In genomic region chr13:99845136-99845874, GRCh38 we compare ENCODE assay signal across 32 cellular contexts.
"Had no signal": no experiment of that assay in that cellular context is flagged by ENCODE, and none has a peak within 500 bp of the region (broad histone marks: within the 10 kb centered on the region; RNA-seq: fewer than 3 reads in every experiment).

No MANE protein-coding gene starts in this region.

- H3K9me3 Mint-ChIP-seq: activated naive CD4-positive, alpha-beta T cell treated with anti-CD3 and anti-CD28 coated beads, Interleukin-2, amount 50 U/mL, for 72 hours; activated T-cell treated with anti-CD3 and anti-CD28 coated beads, Interleukin-2, amount 50 U/mL, for 72 hours; central memory CD8-positive, alpha-beta T cell; naive B cell had no signal

- H3K4me1 ChIP-seq: colonic mucosa, esophagus squamous epithelium, stomach, thyroid gland, upper lobe of left lung, vagina had no signal

- H3K36me3 Mint-ChIP-seq: activated naive CD4-positive, alpha-beta T cell treated with anti-CD3 and anti-CD28 coated beads, Interleukin-2, amount 50 U/mL, for 72 hours; mesothelial cell of epicardium; naive B cell had no signal

- H3K36me3 ChIP-seq: colonic mucosa, esophagus squamous epithelium, stomach, thyroid gland, upper lobe of left lung, vagina had no signal

- H3K27me3 ChIP-seq: colonic mucosa, esophagus squamous epithelium, stomach, thyroid gland, upper lobe of left lung, vagina had no signal

- H3K4me1 Mint-ChIP-seq: activated CD4-positive, alpha-beta T cell treated with anti-CD3 and anti-CD28 coated beads for 36 hours; central memory CD8-positive, alpha-beta T cell; mesothelial cell of epicardium; naive B cell; stimulated activated naive B cell treated with anti-CD40 and anti-IgM and Interleukin-4, amounts not matched to agents 10 μg/mL and 1 μg/mL and 100 μg/mL, for 72 hours had no signal

- H3K9me3 ChIP-seq: colonic mucosa, esophagus squamous epithelium, stomach, thyroid gland, upper lobe of left lung, vagina had no signal

- H3K27me3 Mint-ChIP-seq: activated CD4-positive, alpha-beta T cell treated with anti-CD3 and anti-CD28 coated beads for 36 hours; central memory CD8-positive, alpha-beta T cell; naive B cell; stimulated activated naive B cell treated with anti-CD40 and anti-IgM and Interleukin-4, amounts not matched to agents 10 μg/mL and 1 μg/mL and 100 μg/mL, for 72 hours; T-helper 17 cell had no signal

- H3K27ac ChIP-seq: colonic mucosa, epithelial cell of prostate, esophagus squamous epithelium, hepatocyte, stomach, thyroid gland, upper lobe of left lung, vagina had no signal

- H3K27ac Mint-ChIP-seq: activated CD4-positive, alpha-beta T cell treated with anti-CD3 and anti-CD28 coated beads for 36 hours; activated T-cell treated with anti-CD3 and anti-CD28 coated beads, Interleukin-2, amount 50 U/mL, for 72 hours; mesothelial cell of epicardium; stimulated activated naive B cell treated with anti-CD40 and anti-IgM and Interleukin-4, amounts not matched to agents 10 μg/mL and 1 μg/mL and 100 μg/mL, for 72 hours; T-helper 17 cell had no signal

- H3K4me3 ChIP-seq: colonic mucosa, esophagus squamous epithelium, hepatocyte, stomach, thyroid gland, upper lobe of left lung, vagina had no signal

- H3K4me3 Mint-ChIP-seq: activated CD4-positive, alpha-beta T cell treated with anti-CD3 and anti-CD28 coated beads for 36 hours; activated T-cell treated with anti-CD3 and anti-CD28 coated beads, Interleukin-2, amount 50 U/mL, for 72 hours; central memory CD8-positive, alpha-beta T cell; mesothelial cell of epicardium; naive B cell; nephron progenitor cell; stimulated activated naive B cell treated with anti-CD40 and anti-IgM and Interleukin-4, amounts not matched to agents 10 μg/mL and 1 μg/mL and 100 μg/mL, for 72 hours; T-helper 17 cell had no signal

- DNase-seq: activated CD4-positive, alpha-beta T cell treated with anti-CD3 and anti-CD28 coated beads for 36 hours; activated CD4-positive, alpha-beta T cell treated with anti-CD3 and anti-CD28 coated beads, Interleukin-2, amount 50 U/mL, for 4 hours; activated CD4-positive, CD25-positive, alpha-beta regulatory T cell; activated naive CD4-positive, alpha-beta T cell; activated T-cell treated with anti-CD3 and anti-CD28 coated beads for 4 hours; activated T-cell treated with anti-CD3 and anti-CD28 coated beads, Interleukin-2, amount 50 U/mL, for 72 hours; anterior cingulate cortex; colonic mucosa; effector CD8-positive, alpha-beta T cell; esophagus squamous epithelium; foreskin melanocyte; glutamatergic neuron; kidney; left colon; naive B cell; nephron progenitor cell; nucleus accumbens; stimulated activated CD4-positive, alpha-beta T cell treated with anti-CD3 and anti-CD28 coated beads, Interleukin-15, amount 100 ng/mL, for 24 hours; stimulated activated CD4-positive, alpha-beta T cell treated with anti-CD3 and anti-CD28 coated beads, Interleukin-2, amount 100 ng/mL, for 24 hours; stimulated activated naive B cell treated with anti-CD40 and anti-IgM and Interleukin-4, amounts not matched to agents 10 μg/mL and 1 μg/mL and 100 μg/mL, for 72 hours; stomach; T-helper 17 cell; T1000; thyroid gland had no signal

- ATAC-seq: activated CD4-positive, alpha-beta T cell treated with anti-CD3 and anti-CD28 coated beads for 36 hours; activated naive CD4-positive, alpha-beta T cell treated with anti-CD3 and anti-CD28 coated beads, Interleukin-2, amount 50 U/mL, for 72 hours; activated T-cell treated with anti-CD3 and anti-CD28 coated beads, Interleukin-2, amount 50 U/mL, for 72 hours; left colon; right cardiac atrium; stimulated activated naive B cell treated with anti-CD40 and anti-IgM and Interleukin-4, amounts not matched to agents 10 μg/mL and 1 μg/mL and 100 μg/mL, for 72 hours; T-helper 17 cell had no signal
